ENCODE assay signal across 1 cellular context in the genomic region with DNA sequence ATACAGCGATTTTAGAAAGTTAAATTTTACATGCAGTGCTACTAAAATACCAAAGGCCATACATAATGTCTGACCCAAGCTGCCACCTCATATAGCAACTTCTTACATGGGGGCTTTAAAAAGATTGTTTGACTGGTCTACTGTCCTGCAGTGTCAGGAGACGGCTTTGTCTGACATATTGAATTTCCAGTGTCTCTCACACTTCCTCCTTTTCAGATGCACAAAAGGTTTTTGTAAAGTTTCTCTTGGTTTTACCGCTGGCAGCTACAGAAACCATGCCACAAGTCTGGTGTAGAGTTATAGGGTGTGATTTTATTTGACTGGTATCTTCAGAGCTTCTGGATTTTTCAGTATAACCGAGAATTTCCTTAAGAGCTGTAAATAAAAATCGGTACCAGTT.
TF ChIP-seq lines count a peak whose summit lies in the region.

No MANE protein-coding gene starts in this region.

TF ChIP-seq in HepG2, 621 proteins besides CTCF, POLR2A, EP300 and RAD21 (continued from another document):
- TF ChIP-seq, protein P1, sequence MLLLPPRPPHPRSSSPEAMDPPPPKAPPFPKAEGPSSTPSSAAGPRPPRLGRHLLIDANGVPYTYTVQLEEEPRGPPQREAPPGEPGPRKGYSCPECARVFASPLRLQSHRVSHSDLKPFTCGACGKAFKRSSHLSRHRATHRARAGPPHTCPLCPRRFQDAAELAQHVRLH (CRISPR knock-in tag; IDR thresholded peaks at IDR 0.05; ENCODE audit: borderline replicate concordance, low read depth) = 0 out of 2 replicates have a peak, but pooled peaks have one; percentile 0
- TF ChIP-seq KDM3A (CRISPR knock-in tag; IDR thresholded peaks at IDR 0.05; ENCODE audit: low read depth) = no peak
- TF ChIP-seq, protein P2, sequence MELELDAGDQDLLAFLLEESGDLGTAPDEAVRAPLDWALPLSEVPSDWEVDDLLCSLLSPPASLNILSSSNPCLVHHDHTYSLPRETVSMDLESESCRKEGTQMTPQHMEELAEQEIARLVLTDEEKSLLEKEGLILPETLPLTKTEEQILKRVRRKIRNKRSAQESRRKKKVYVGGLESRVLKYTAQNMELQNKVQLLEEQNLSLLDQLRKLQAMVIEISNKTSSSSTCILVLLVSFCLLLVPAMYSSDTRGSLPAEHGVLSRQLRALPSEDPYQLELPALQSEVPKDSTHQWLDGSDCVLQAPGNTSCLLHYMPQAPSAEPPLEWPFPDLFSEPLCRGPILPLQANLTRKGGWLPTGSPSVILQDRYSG (CRISPR knock-in tag; IDR thresholded peaks at IDR 0.05) = 0 out of 2 replicates have a peak, but pooled peaks have one; percentile 24
- TF ChIP-seq, protein P3, sequence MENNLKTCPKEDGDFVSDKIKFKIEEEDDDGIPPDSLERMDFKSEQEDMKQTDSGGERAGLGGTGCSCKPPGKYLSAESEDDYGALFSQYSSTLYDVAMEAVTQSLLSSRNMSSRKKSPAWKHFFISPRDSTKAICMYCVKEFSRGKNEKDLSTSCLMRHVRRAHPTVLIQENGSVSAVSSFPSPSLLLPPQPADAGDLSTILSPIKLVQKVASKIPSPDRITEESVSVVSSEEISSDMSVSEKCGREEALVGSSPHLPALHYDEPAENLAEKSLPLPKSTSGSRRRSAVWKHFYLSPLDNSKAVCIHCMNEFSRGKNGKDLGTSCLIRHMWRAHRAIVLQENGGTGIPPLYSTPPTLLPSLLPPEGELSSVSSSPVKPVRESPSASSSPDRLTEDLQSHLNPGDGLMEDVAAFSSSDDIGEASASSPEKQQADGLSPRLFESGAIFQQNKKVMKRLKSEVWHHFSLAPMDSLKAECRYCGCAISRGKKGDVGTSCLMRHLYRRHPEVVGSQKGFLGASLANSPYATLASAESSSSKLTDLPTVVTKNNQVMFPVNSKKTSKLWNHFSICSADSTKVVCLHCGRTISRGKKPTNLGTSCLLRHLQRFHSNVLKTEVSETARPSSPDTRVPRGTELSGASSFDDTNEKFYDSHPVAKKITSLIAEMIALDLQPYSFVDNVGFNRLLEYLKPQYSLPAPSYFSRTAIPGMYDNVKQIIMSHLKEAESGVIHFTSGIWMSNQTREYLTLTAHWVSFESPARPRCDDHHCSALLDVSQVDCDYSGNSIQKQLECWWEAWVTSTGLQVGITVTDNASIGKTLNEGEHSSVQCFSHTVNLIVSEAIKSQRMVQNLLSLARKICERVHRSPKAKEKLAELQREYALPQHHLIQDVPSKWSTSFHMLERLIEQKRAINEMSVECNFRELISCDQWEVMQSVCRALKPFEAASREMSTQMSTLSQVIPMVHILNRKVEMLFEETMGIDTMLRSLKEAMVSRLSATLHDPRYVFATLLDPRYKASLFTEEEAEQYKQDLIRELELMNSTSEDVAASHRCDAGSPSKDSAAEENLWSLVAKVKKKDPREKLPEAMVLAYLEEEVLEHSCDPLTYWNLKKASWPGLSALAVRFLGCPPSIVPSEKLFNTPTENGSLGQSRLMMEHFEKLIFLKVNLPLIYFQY (CRISPR knock-in tag; IDR thresholded peaks at IDR 0.05; ENCODE audit: borderline replicate concordance) = 0 out of 2 replicates have a peak, but pooled peaks have one; percentile 21
- TF ChIP-seq ZNF337 (CRISPR knock-in tag; IDR thresholded peaks at IDR 0.05; ENCODE audit: borderline replicate concordance, low read depth) = 0 out of 2 replicates have a peak, but pooled peaks have one; percentile 7
- TF ChIP-seq, protein P4, sequence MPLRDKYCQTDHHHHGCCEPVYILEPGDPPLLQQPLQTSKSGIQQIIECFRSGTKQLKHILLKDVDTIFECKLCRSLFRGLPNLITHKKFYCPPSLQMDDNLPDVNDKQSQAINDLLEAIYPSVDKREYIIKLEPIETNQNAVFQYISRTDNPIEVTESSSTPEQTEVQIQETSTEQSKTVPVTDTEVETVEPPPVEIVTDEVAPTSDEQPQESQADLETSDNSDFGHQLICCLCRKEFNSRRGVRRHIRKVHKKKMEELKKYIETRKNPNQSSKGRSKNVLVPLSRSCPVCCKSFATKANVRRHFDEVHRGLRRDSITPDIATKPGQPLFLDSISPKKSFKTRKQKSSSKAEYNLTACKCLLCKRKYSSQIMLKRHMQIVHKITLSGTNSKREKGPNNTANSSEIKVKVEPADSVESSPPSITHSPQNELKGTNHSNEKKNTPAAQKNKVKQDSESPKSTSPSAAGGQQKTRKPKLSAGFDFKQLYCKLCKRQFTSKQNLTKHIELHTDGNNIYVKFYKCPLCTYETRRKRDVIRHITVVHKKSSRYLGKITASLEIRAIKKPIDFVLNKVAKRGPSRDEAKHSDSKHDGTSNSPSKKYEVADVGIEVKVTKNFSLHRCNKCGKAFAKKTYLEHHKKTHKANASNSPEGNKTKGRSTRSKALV (CRISPR knock-in tag; IDR thresholded peaks at IDR 0.05) = 0 out of 2 replicates have a peak, but pooled peaks have one; percentile 10
- peak; percentile 58; the same call in 1 of the 2 replicates for TF ChIP-seq ELF3 (CRISPR knock-in tag; IDR thresholded peaks at IDR 0.05)
- 0 out of 2 replicates have a peak, but pooled peaks have one; percentile 8 for TF ChIP-seq STAG1 (CRISPR knock-in tag; IDR thresholded peaks at IDR 0.05)
